8 cellular contexts compared by ENCODE assay signal in genomic region chr5:177554474-177555111, GRCh38. TPM values are rescaled to one million over a fixed set of nuclear protein-coding genes. Genes with fewer than 3 reads are reported as not detected.
DNase-seq lines count a peak whose midpoint lies in the region; ATAC-seq, FAIRE-seq and TF ChIP-seq lines count a peak whose summit lies in the region.

Gene FAM193B, minus strand, starts transcription at chr5:177554563. Its CDS starts 105 bp downstream, at chr5:177554458.

- CTCF ChIA-PET in A673 (lab: Charles Lee), result no interaction called here

- no peak for FAIRE-seq in small intestine (lab: Jason Lieb, UNC)

- POLR2A ChIA-PET in A673 (lab: Charles Lee; ENCODE audit: low non-redundant PET), result no interaction called here

- no peaks in the 10 kb centered on the region for H3K27me3 ChIP-seq in A673 (replicated peaks; ENCODE audit: insufficient read depth, low read depth, low read length, poor library complexity)
- no peaks in the 10 kb centered on the region for H3K27me3 ChIP-seq in WERI-Rb-1 (ENCODE audit: insufficient read depth, low read depth, severe bottlenecking)
- H3K27me3 ChIP-seq in breast epithelium, result no peaks in the 10 kb centered on the region
- H3K27me3 ChIP-seq in small intestine (ENCODE audit: control insufficient read depth in 2 of 2, insufficient read depth in 2 of 2, low read length in 2 of 2), result no peaks in the 10 kb centered on the region

- no TSS peak for BruUV-seq in A673 (replicated peaks; lab: Mats Ljungman, UMichigan)

- TF ChIP-seq CTCF in A673 (conservative IDR thresholded peaks at IDR 0.05; ENCODE audit: low read depth, low read length), result no peak
- no peak for TF ChIP-seq CTCF in WERI-Rb-1 (IDR thresholded peaks at IDR 0.05; ENCODE audit: low read depth, low read length)
- peak in 1 of 3 donors; percentile 24 for TF ChIP-seq CTCF in breast epithelium (IDR thresholded peaks at IDR 0.05)

- peak; percentile 62 for ATAC-seq in GM18858 (IDR thresholded peaks at IDR 0.05; ENCODE audit: unreplicated experiment)
- ATAC-seq in HG03095 (IDR thresholded peaks at IDR 0.05; ENCODE audit: unreplicated experiment), result peak; percentile 91

- H3K27ac ChIP-seq in A673 (ENCODE audit: low read depth, low read length, poor library complexity, severe bottlenecking) (peak within 1 kb of the TSS; percentile 80), WERI-Rb-1 (peak within 1 kb of the TSS; percentile 64), breast epithelium (peak within 1 kb of the TSS; percentile 81 to 95), small intestine (ENCODE audit: low read depth in 1 of 2, low read length in 1 of 2) (peak within 1 kb of the TSS; percentile 70 to 77)

- H3K4me3 ChIP-seq in A673 (ENCODE audit: low read depth, low read length, poor library complexity, severe bottlenecking) (peak within 1 kb of the TSS; percentile 85), WERI-Rb-1 (ENCODE audit: low read depth, low read length) (peak within 1 kb of the TSS; percentile 65), breast epithelium (peak within 1 kb of the TSS; percentile 90 to 93 (median 90)), small intestine (ENCODE audit: low read depth in 1 of 2, low read length in 2 of 2) (peak within 1 kb of the TSS; percentile 84 to 96)

- DNase-seq in A673 (ENCODE audit: low spot score), result peak; percentile 94
- peak; percentile 91 for DNase-seq in NCI-H2196 (lab: John Stamatoyannopoulos, UW; ENCODE audit: unreplicated experiment)
- peak; percentile 89 for DNase-seq in WERI-Rb-1
- peak; percentile 88 to 96 for DNase-seq in breast epithelium (ENCODE audit: low spot score in 2 of 2)
- DNase-seq in iPS-NIHi11 (ENCODE audit: low spot score), result peak; percentile 98
- DNase-seq in small intestine, result peak; percentile 93

- H3K9me3 ChIP-seq in A673 (ENCODE audit: low read depth, low read length, poor library complexity, severe bottlenecking) (no peaks in the 10 kb centered on the region), WERI-Rb-1 (ENCODE audit: severe bottlenecking) (no peaks in the 10 kb centered on the region), breast epithelium (no peaks in the 10 kb centered on the region), small intestine (ENCODE audit: control insufficient read depth, low read depth) (no peaks in the 10 kb centered on the region)

- TF ChIP-seq POLR2A in breast epithelium (IDR thresholded peaks at IDR 0.05), result no peak

- 4 to 7% (median 6%) methylated on average over 33 to 49 of the region's 49 CpGs for WGBS in small intestine, 3 donors

- intact Hi-C loops in A673 (cut with micrococcal nuclease; ENCODE audit: unreplicated experiment), result no loop called here
- intact Hi-C loops in breast epithelium (cut with DNase I; ENCODE audit: low total_unique reads), result loop anchor here (5.0 kb wide), 1 partner anchor 978 kb away; no protein-coding TSS in a partner anchor

- H3K36me3 ChIP-seq in A673 (ENCODE audit: insufficient read depth, low read length, poor library complexity, severe bottlenecking), result peaks cover 12% of the 10 kb centered on the region
- peaks cover 10% of the 10 kb centered on the region for H3K36me3 ChIP-seq in WERI-Rb-1
- no peaks in the 10 kb centered on the region for H3K36me3 ChIP-seq in breast epithelium
- no peaks in the 10 kb centered on the region for H3K36me3 ChIP-seq in small intestine (ENCODE audit: control insufficient read depth in 2 of 2, insufficient read depth in 2 of 2, low read length in 2 of 2)

- H3K4me1 ChIP-seq in A673 (ENCODE audit: insufficient read depth, low read length, poor library complexity, severe bottlenecking), result no peaks in the 10 kb centered on the region
- no peaks in the 10 kb centered on the region for H3K4me1 ChIP-seq in breast epithelium
- peaks cover 0 to 11% of the 10 kb centered on the region in 2 donors for H3K4me1 ChIP-seq in small intestine (ENCODE audit: control insufficient read depth in 2 of 2, insufficient read depth in 1 of 2, low read depth in 1 of 2, low read length in 1 of 2)

RNA-seq across cellular contexts. Expression of gene FAM193B, which starts in this region (rescaled TPM):
- total RNA-seq in A673 (2021) (43.8 and 53.5 TPM in 2 replicates), breast epithelium (10 to 100 TPM; 35.4 to 81.5 (median 77.0) TPM)
- polyA plus RNA-seq in small intestine, result 100 to 1,000 TPM in 2 of 3 donors, 10 to 100 TPM in 1; 68.7 to 336 (median 239) TPM

Comparison
In these comparisons a context has a peak if more than half of its experiments do, and no peak if none do; other contexts are left out.
1. Peak in every context shown above with its lines: DNase-seq, ATAC-seq, H3K4me3 ChIP-seq and H3K27ac ChIP-seq.